8 cellular contexts compared by ENCODE assay signal in genomic region chr15:45198337-45199135, GRCh38. TPM values are rescaled to one million over a fixed set of nuclear protein-coding genes. Genes with fewer than 3 reads are reported as not detected.
A peak's percentile ranks its signal among the peaks of the same experiment; 100 is the strongest.
DNase-seq lines count a peak whose midpoint lies in the region; ATAC-seq and TF ChIP-seq lines count a peak whose summit lies in the region.

No MANE protein-coding gene starts in this region.

- ATAC-seq in RWPE2 (ENCODE audit: low read depth), result peak; percentile 60

- no peaks in the 10 kb centered on the region for H3K9me2 ChIP-seq in GM23248 (ENCODE audit: insufficient read depth)

- H3K14ac ChIP-seq in neuronal stem cell (ENCODE audit: low read length), result no peak overlapping the region

- in situ Hi-C loops in GM23248 (cut with MboI), result loop anchor here (25.0 kb wide), 1 partner anchor 414 kb away; no protein-coding TSS in a partner anchor

- no peak overlapping the region for H2BK120ac ChIP-seq in neuronal stem cell (ENCODE audit: low read depth, low read length)

- no peak overlapping the region for H4K8ac ChIP-seq in neuronal stem cell (ENCODE audit: low read depth, low read length)

- H3K9me3 ChIP-seq in GM23248 (ENCODE audit: low read depth), result no peaks in the 10 kb centered on the region
- no peaks in the 10 kb centered on the region for H3K9me3 ChIP-seq in RWPE2 (ENCODE audit: severe bottlenecking)
- H3K9me3 ChIP-seq in neuronal stem cell (replicated peaks in 1 of 2; ENCODE audit: control insufficient read depth in 2 of 2, insufficient read depth in 1 of 2, low read depth in 1 of 2, low read length in 2 of 2), result no peaks in the 10 kb centered on the region

- no peak overlapping the region for H3K23ac ChIP-seq in neuronal stem cell (ENCODE audit: low read depth, low read length, poor library complexity)

- TF ChIP-seq CTCF in LNCAP (IDR thresholded peaks at IDR 0.05) (peak; percentile 89), RWPE2 (IDR thresholded peaks at IDR 0.05; ENCODE audit: poor library complexity, severe bottlenecking) (peak; percentile 94)

- H3K4ac ChIP-seq in neuronal stem cell (ENCODE audit: low read length), result no peak overlapping the region

- no peak overlapping the region for H2BK15ac ChIP-seq in neuronal stem cell (ENCODE audit: low read length)

- DNase-seq in ELF-1 (ENCODE audit: low read depth, low spot score) (peak; percentile 98), GM23248 (peak; percentile 98), RWPE2 (ENCODE audit: low spot score) (peak; percentile 96), foreskin melanocyte (peak; percentile 95), neuronal stem cell (ENCODE audit: low spot score) (peak; percentile 98), substantia nigra (lab: John Stamatoyannopoulos, UW) (peak; percentile 73 to 99 (median 94))
- peak; percentile 97 for DNase-seq in activated effector memory CD4-positive, alpha-beta T cell treated with anti-CD3 and anti-CD28 coated beads, Interleukin-2, amount 50 U/mL, for 16 hours

- H3K27me3 ChIP-seq in GM23248 (replicated peaks; ENCODE audit: insufficient read depth) (no peaks in the 10 kb centered on the region), RWPE2 (ENCODE audit: insufficient read depth, poor library complexity, severe bottlenecking) (no peaks in the 10 kb centered on the region), neuronal stem cell (ENCODE audit: control insufficient read depth in 3 of 3, insufficient read depth in 3 of 3, low read depth in 1 of 3, low read length in 3 of 3) (no peaks in the 10 kb centered on the region)

- H3K79me2 ChIP-seq in GM23248 (ENCODE audit: insufficient read depth), result no peaks in the 10 kb centered on the region

- no peak overlapping the region for H2AK5ac ChIP-seq in neuronal stem cell (ENCODE audit: low read depth, low read length)

- WGBS in GM23248 (ENCODE audit: low coverage in 1 of 2, low lambda C conversion rate in 2 of 2, missing lambda C conversion rate in 2 of 2), 2 experiments, result 1% methylated on average over 31 to 40 of the region's 42 CpGs
- no CpG with 5 or more reads among the region's 42 CpGs for WGBS in neuronal stem cell (ENCODE audit: extremely low coverage in 2 of 2, insufficient read length in 2 of 2, insufficient replicate concordance in 1 of 2), 2 donors

- no peaks in the 10 kb centered on the region for H3K79me1 ChIP-seq in neuronal stem cell (ENCODE audit: low read depth, low read length)

- H3K27ac ChIP-seq in GM23248 (peak overlapping the region; percentile 97), RWPE2 (ENCODE audit: poor library complexity, severe bottlenecking) (peak overlapping the region; percentile 68), neuronal stem cell (replicated peaks; ENCODE audit: low read length) (peak overlapping the region; percentile 68), substantia nigra (ENCODE audit: low read depth, low read length, poor library complexity, severe bottlenecking) (peak overlapping the region; percentile 99)

- H3K9ac ChIP-seq in GM23248 (peak overlapping the region; percentile 91), neuronal stem cell (ENCODE audit: low read depth, low read length, poor library complexity) (peak overlapping the region; percentile 85)

- H3F3A ChIP-seq in GM23248 (ENCODE audit: insufficient read depth), result peaks cover 20% of the 10 kb centered on the region

- H3K4me1 ChIP-seq in GM23248 (ENCODE audit: insufficient read depth) (no peaks in the 10 kb centered on the region), RWPE2 (ENCODE audit: insufficient read depth, poor library complexity, severe bottlenecking) (no peaks in the 10 kb centered on the region), neuronal stem cell (ENCODE audit: control insufficient read depth in 2 of 2, insufficient read depth in 1 of 2, low read depth in 1 of 2, low read length in 2 of 2) (peaks cover 0 to 3% of the 10 kb centered on the region in 2 donors)

- peak overlapping the region; percentile 90 for H3K4me2 ChIP-seq in GM23248 (ENCODE audit: unreplicated experiment)
- peak overlapping the region; percentile 74 for H3K4me2 ChIP-seq in neuronal stem cell (ENCODE audit: insufficient read depth, low read length, poor library complexity, severe bottlenecking)

- H4K20me1 ChIP-seq in GM23248 (ENCODE audit: insufficient read depth), result no peaks in the 10 kb centered on the region

- H2BK5ac ChIP-seq in neuronal stem cell (ENCODE audit: low read length), result no peak overlapping the region

- H3K18ac ChIP-seq in neuronal stem cell (ENCODE audit: low read length), result peak overlapping the region; percentile 71

- H2BK12ac ChIP-seq in neuronal stem cell (ENCODE audit: low read length), result no peak overlapping the region

- H2AFZ ChIP-seq in GM23248 (peak overlapping the region; percentile 99), neuronal stem cell (ENCODE audit: low read length) (peak overlapping the region; percentile 94)

- H3K36me3 ChIP-seq in GM23248 (ENCODE audit: low read depth), result no peaks in the 10 kb centered on the region
- no peaks in the 10 kb centered on the region for H3K36me3 ChIP-seq in RWPE2 (ENCODE audit: low read depth)
- no peaks in the 10 kb centered on the region for H3K36me3 ChIP-seq in neuronal stem cell (replicated peaks in 1 of 2; ENCODE audit: control insufficient read depth in 2 of 2, insufficient read depth in 2 of 2, low read length in 2 of 2)

- H4K91ac ChIP-seq in neuronal stem cell (ENCODE audit: low read depth, low read length, poor library complexity), result no peak overlapping the region

- H3K4me3 ChIP-seq in GM23248, result peak overlapping the region; percentile 93
- H3K4me3 ChIP-seq in RWPE2 (ENCODE audit: severe bottlenecking), result peak overlapping the region; percentile 79
- peak overlapping the region; percentile 68 to 88 for H3K4me3 ChIP-seq in neuronal stem cell (ENCODE audit: low read length in 2 of 2)

RNA-seq across cellular contexts. Expression of gene SHF, which starts 10.8 kb away (rescaled TPM):
- 0.25 and 0.32 TPM in 2 replicates for total RNA-seq in GM23248 (2014; rRNA removed; shearing (Covaris generic))
- 0.76 and 0.93 TPM in 2 replicates for polyA plus RNA-seq in GM23248 (2016; fragmentation: Nextera tagmentation; extraction: Ambion mirVana)
- polyA plus RNA-seq in neuronal stem cell (2013, experiment 1 of 2), result 31.0 TPM
- 29.9 TPM for polyA plus RNA-seq in neuronal stem cell (2013, experiment 2 of 2)

RNA-seq across cellular contexts. Expression of gene SLC28A2, which starts 53.5 kb away (rescaled TPM):
- total RNA-seq in GM23248 (2014; rRNA removed; shearing (Covaris generic)), result not detected in 2 replicates
- polyA plus RNA-seq in GM23248 (2016; fragmentation: Nextera tagmentation; extraction: Ambion mirVana), result not detected in 2 replicates
- polyA plus RNA-seq in neuronal stem cell (2013, experiment 1 of 2), result not detected
- not detected for polyA plus RNA-seq in neuronal stem cell (2013, experiment 2 of 2)

Comparison
In these comparisons a context has a peak if more than half of its experiments do, and no peak if none do; other contexts are left out.
1. Peak in every context shown above with its lines: DNase-seq, ATAC-seq, H3K4me3 ChIP-seq and H3K27ac ChIP-seq.